In the genomic region with DNA sequence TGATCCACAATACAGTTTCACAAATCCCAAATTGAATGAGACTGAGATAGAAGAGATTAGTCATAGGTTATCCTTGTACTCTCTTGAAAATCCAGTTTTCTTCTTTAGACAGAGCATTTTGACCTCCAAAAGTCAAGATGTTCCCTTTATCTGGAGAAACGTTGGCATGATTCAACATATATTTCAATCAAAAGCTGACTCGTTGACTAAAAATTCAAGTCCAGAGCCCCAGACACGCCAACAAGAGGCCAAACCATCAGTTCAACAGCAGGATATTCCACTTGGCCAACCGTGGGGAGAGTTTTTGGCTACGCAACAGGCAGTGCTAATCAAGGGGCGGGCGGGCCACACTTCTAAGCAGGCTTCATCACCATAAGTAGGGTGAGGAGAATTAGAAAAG, we compare ENCODE assay signal across 1 cellular context.
TF ChIP-seq lines count a peak whose summit lies in the region.

No MANE protein-coding gene starts in this region.

TF ChIP-seq in GM23338, 12 proteins besides CTCF, POLR2A, EP300 and RAD21 (continued from another document):
- no peak for TF ChIP-seq STAT1 (IDR thresholded peaks at IDR 0.05; ENCODE audit: unreplicated experiment)
TF ChIP-seq in GM23338: peak in this region for 0.
